Comparison of ENCODE assay signal across 8 cellular contexts in the genomic region with DNA sequence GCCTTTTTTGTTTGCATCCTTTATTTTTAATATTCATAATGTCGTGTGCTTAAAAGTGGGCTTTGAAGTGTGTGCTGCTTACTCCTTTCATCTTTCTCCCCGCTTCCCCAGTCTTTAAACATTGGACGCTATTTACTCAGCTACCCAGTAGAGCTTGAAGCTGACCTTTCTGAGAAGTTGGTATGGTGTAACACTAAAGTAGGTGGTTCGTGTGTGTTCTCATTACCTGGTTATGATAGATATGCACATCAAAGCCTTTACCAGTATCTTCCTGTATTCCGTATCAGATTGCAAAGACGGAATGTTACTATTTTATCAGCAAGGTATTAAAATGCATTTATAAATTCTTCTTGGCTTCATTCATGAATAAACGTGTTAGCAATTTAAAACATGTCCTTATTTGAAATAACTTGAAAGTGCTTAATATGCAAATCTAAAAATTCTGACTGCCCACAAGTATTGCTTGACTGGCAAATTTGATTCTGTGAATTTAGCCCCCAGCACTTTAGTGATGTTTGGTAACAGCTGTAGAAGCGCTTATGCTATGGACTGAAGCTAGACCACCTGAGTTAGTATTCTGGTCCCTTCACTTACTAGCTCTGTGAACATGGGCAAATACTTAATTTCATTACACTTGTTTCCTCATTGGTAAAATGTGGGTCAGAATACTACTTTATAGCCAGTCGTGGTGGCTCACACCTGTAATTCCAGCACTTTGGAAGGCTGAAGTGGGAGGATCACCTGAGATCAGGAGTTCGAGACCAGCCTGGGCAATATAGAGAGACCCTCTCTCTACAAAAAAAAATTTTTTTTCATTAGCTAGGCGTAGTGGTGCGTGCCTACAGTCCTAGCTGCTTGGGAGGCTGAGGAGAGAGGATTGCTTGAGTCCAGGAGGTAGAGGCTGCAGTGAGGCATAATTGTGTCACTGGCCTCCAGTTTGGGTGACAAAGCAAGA. TPM values are rescaled to one million over a fixed set of nuclear protein-coding genes. Genes with fewer than 3 reads are reported as not detected.
DNase-seq lines count a peak whose midpoint lies in the region; ATAC-seq and TF ChIP-seq lines count a peak whose summit lies in the region.

No MANE protein-coding gene starts in this region.

- H3K79me2 ChIP-seq in GM23338 (replicated peaks; ENCODE audit: insufficient read depth), result peaks cover 12% of the 10 kb centered on the region

- ATAC-seq in GM23338 (no peak), GM21723 (IDR thresholded peaks at IDR 0.05; ENCODE audit: unreplicated experiment) (no peak), GM21515 (IDR thresholded peaks at IDR 0.05; ENCODE audit: unreplicated experiment) (no peak), HG03097 (IDR thresholded peaks at IDR 0.05; ENCODE audit: low FRiP score, unreplicated experiment) (no peak)

- peak overlapping the region; percentile 86 for H3K4me3 ChIP-seq in GM23338
- peak overlapping the region; percentile 84 for H3K4me3 ChIP-seq in SJCRH30
- H3K4me3 ChIP-seq in fibroblast of villous mesenchyme (ENCODE audit: low read depth, low read length), result peak overlapping the region; percentile 91
- peak overlapping the region; percentile 78 for H3K4me3 ChIP-seq in skeletal muscle satellite cell (ENCODE audit: low read length)

- H3F3A ChIP-seq in GM23338 (replicated peaks; ENCODE audit: low read depth), result peaks cover 11% of the 10 kb centered on the region; the same call in 1 of the 2 replicates

- H3K4me1 Mint-ChIP-seq in GM23338, result peaks cover 39% of the 10 kb centered on the region

- no peaks in the 10 kb centered on the region for H3K9me2 ChIP-seq in GM23338 (ENCODE audit: insufficient read depth)

- no peaks in the 10 kb centered on the region for H3K9me3 Mint-ChIP-seq in GM23338

- no peak for DNase-seq in GM23338 (ENCODE audit: low spot score)
- peak in 1 of 2 experiments; percentile 45 for DNase-seq in SJCRH30
- no peak for DNase-seq in fibroblast of villous mesenchyme (ENCODE audit: low read depth)
- no peak for DNase-seq in stimulated activated naive CD4-positive, alpha-beta T cell treated with Interleukin-2 at 50 U/mL for 16 hours (lab: John Stamatoyannopoulos, UW)

- peak overlapping the region; percentile 94 for H3K9ac ChIP-seq in skeletal muscle satellite cell (ENCODE audit: low read depth, low read length)

- H3K27ac ChIP-seq in GM23338 (ENCODE audit: low read depth) (no peak overlapping the region), SJCRH30 (no peak overlapping the region)

- H2AFZ ChIP-seq in GM23338, result no peak overlapping the region

- H3K27me3 ChIP-seq in GM23338 (ENCODE audit: insufficient read depth) (no peaks in the 10 kb centered on the region), SJCRH30 (no peaks in the 10 kb centered on the region), skeletal muscle satellite cell (ENCODE audit: control insufficient read depth, insufficient read depth, low read length) (no peaks in the 10 kb centered on the region)

- no peak for TF ChIP-seq CTCF in GM23338 (conservative IDR thresholded peaks at IDR 0.05; ENCODE audit: low read depth in 2 of 2)
- no peak for TF ChIP-seq CTCF in fibroblast of villous mesenchyme (IDR thresholded peaks at IDR 0.05; ENCODE audit: insufficient read depth, low read depth, low read length)

- peaks cover 37% of the 10 kb centered on the region for H3K4me1 ChIP-seq in GM23338 (ENCODE audit: insufficient read depth)
- H3K4me1 ChIP-seq in SJCRH30, result no peaks in the 10 kb centered on the region
- H3K4me1 ChIP-seq in skeletal muscle satellite cell (ENCODE audit: control insufficient read depth, insufficient read depth, low read length), result peaks cover 28% of the 10 kb centered on the region

- peaks cover 13% of the 10 kb centered on the region for H3K27me3 Mint-ChIP-seq in GM23338 (ENCODE audit: insufficient read depth, low read depth, poor library complexity)

- no peak overlapping the region for H3K27ac Mint-ChIP-seq in GM23338

- peaks cover 3% of the 10 kb centered on the region; the same call in 2 of the 3 replicates for H3K36me3 Mint-ChIP-seq in GM23338 (ENCODE audit: low read depth)

- H3K4me3 Mint-ChIP-seq in GM23338, result peak overlapping the region; percentile 93

- peak overlapping the region; percentile 82 for H3K4me2 ChIP-seq in GM23338
- peak overlapping the region; percentile 85 for H3K4me2 ChIP-seq in skeletal muscle satellite cell (ENCODE audit: low read length)

- no peaks in the 10 kb centered on the region; the same call in 1 of the 2 replicates for H3K36me3 ChIP-seq in GM23338 (ENCODE audit: insufficient read depth)
- no peaks in the 10 kb centered on the region; the same call in 1 of the 2 replicates for H3K36me3 ChIP-seq in SJCRH30
- H3K36me3 ChIP-seq in skeletal muscle satellite cell (ENCODE audit: insufficient read depth, low read length), result peaks cover 5% of the 10 kb centered on the region

- H3K9me3 ChIP-seq in SJCRH30 (replicated peaks) (no peaks in the 10 kb centered on the region), skeletal muscle satellite cell (replicated peaks; ENCODE audit: low read length) (no peaks in the 10 kb centered on the region)

- no peaks in the 10 kb centered on the region for H4K20me1 ChIP-seq in GM23338 (replicated peaks; ENCODE audit: insufficient read depth)

TF ChIP-seq in GM23338, 12 proteins besides CTCF, POLR2A, EP300 and RAD21 (continues in another document):
- no peak for TF ChIP-seq JUNB (IDR thresholded peaks at IDR 0.05; ENCODE audit: unreplicated experiment)
- no peak for TF ChIP-seq ZNF114 (CRISPR knock-in tag; IDR thresholded peaks at IDR 0.05)

RNA-seq across cellular contexts. Expression of a gene that starts 1.7 kb away (rescaled TPM):
- total RNA-seq in GM23338 (2014; rRNA removed; shearing (Covaris generic)), result 22.6 and 24.7 TPM in 2 replicates
- polyA plus RNA-seq in GM23338 (2016; fragmentation: Nextera tagmentation; extraction: Ambion mirVana), result 33.7 and 36.1 TPM in 2 replicates
- total RNA-seq in SJCRH30 (2014; rRNA removed; shearing (Covaris generic)), result 39.7 and 44.2 TPM in 2 replicates
- total RNA-seq in fibroblast of villous mesenchyme, result 45.4 and 55.3 TPM in 2 replicates
- total RNA-seq in skeletal muscle satellite cell (2012; rRNA removed), result 62.4 and 73.4 TPM in 2 replicates

RNA-seq across cellular contexts. Expression of a gene that starts 17.9 kb away (rescaled TPM):
- total RNA-seq in GM23338 (2014; rRNA removed; shearing (Covaris generic)), result not detected in 2 replicates
- 0.02 and 0.10 TPM in 2 replicates for polyA plus RNA-seq in GM23338 (2016; fragmentation: Nextera tagmentation; extraction: Ambion mirVana)
- total RNA-seq in SJCRH30 (2014; rRNA removed; shearing (Covaris generic)), result not detected in 2 replicates
- not detected in 2 replicates for total RNA-seq in fibroblast of villous mesenchyme
- not detected in 2 replicates for total RNA-seq in skeletal muscle satellite cell (2012; rRNA removed)

RNA-seq across cellular contexts. Expression of a gene that starts 51.8 kb away (rescaled TPM):
- 41.8 and 48.7 TPM in 2 replicates for total RNA-seq in GM23338 (2014; rRNA removed; shearing (Covaris generic))
- polyA plus RNA-seq in GM23338 (2016; fragmentation: Nextera tagmentation; extraction: Ambion mirVana), result 29.7 and 32.7 TPM in 2 replicates
- total RNA-seq in SJCRH30 (2014; rRNA removed; shearing (Covaris generic)), result 44.7 and 49.7 TPM in 2 replicates
- total RNA-seq in fibroblast of villous mesenchyme, result 16.8 and 23.7 TPM in 2 replicates
- total RNA-seq in skeletal muscle satellite cell (2012; rRNA removed), result 25.6 and 25.9 TPM in 2 replicates
